Comparison of ENCODE assay signal across 8 cellular contexts in genomic region chr6:153947817-153948447, GRCh38.
DNase-seq lines count a peak whose midpoint lies in the region; ATAC-seq and TF ChIP-seq lines count a peak whose summit lies in the region.

No MANE protein-coding gene starts in this region.

- no peaks in the 10 kb centered on the region for H3K9me3 Mint-ChIP-seq in brain

- no peaks in the 10 kb centered on the region for H3K27me3 Mint-ChIP-seq in brain
- H3K27me3 Mint-ChIP-seq in T-helper 17 cell: peaks cover 4% of the 10 kb centered on the region

- H3K27me3 ChIP-seq in lower lobe of right lung (ENCODE audit: low read depth): no peaks in the 10 kb centered on the region

- no peak overlapping the region for H3K4me3 Mint-ChIP-seq in brain
- no peak overlapping the region for H3K4me3 Mint-ChIP-seq in T-helper 17 cell

- TF ChIP-seq CTCF in LNCaP clone FGC (IDR thresholded peaks at IDR 0.05; ENCODE audit: control insufficient read depth, extremely low read depth, insufficient read depth) (peak; percentile 94), brain (conservative IDR thresholded peaks at IDR 0.05) (peak; percentile 73 to 90), lower lobe of right lung (IDR thresholded peaks at IDR 0.05) (peak; percentile 90)

- H3K27ac Mint-ChIP-seq in brain (peak overlapping the region in 1 of 5 experiments; percentile 6), T-helper 17 cell (no peak overlapping the region)

- no peaks in the 10 kb centered on the region for H3K36me3 Mint-ChIP-seq in brain
- no peaks in the 10 kb centered on the region for H3K36me3 Mint-ChIP-seq in T-helper 17 cell (ENCODE audit: low read depth)

- H3K36me3 ChIP-seq in lower lobe of right lung: no peaks in the 10 kb centered on the region

- H3K27ac ChIP-seq in lower lobe of right lung: no peak overlapping the region

- peak; percentile 70 for ATAC-seq in GM19043 (IDR thresholded peaks at IDR 0.05; ENCODE audit: low read depth, unreplicated experiment)
- ATAC-seq in lower lobe of right lung: peak in 1 of 2 donors; percentile 54
- no peak for ATAC-seq in T-helper 17 cell
- ATAC-seq in HG02759 (IDR thresholded peaks at IDR 0.05; ENCODE audit: unreplicated experiment): no peak

- intact Hi-C loops in lower lobe of right lung (cut with DNase I): no loop called here

- H3K9me3 ChIP-seq in lower lobe of right lung: no peaks in the 10 kb centered on the region
- H3K9me3 ChIP-seq in T-helper 17 cell (ENCODE audit: control insufficient read depth, low read length, poor library complexity, severe bottlenecking): no peaks in the 10 kb centered on the region

- H3K4me1 ChIP-seq in lower lobe of right lung: no peaks in the 10 kb centered on the region

- H3K4me3 ChIP-seq in LNCaP clone FGC (ENCODE audit: low read depth, low read length) (no peak overlapping the region), lower lobe of right lung (no peak overlapping the region)

- H3K4me1 Mint-ChIP-seq in brain (peaks cover 14% of the 10 kb centered on the region), T-helper 17 cell (no peaks in the 10 kb centered on the region)

- peak; percentile 7 for DNase-seq in DMS53 treated with DMSO at 0.1 percent for 48 hours (lab: John Stamatoyannopoulos, UW; ENCODE audit: unreplicated experiment)
- peak; percentile 7 for DNase-seq in LNCaP clone FGC (ENCODE audit: low read depth)
- DNase-seq in lower lobe of right lung: no peak
- no peak for DNase-seq in activated gamma-delta T cell treated with Interleukin-2 at 50 U/mL for 16 hours
- DNase-seq in T-helper 17 cell: no peak

Comparison
In these comparisons a context has a peak if more than half of its experiments do, and no peak if none do; other contexts are left out.
1. DNase-seq: peak in DMS53 treated with DMSO at 0.1 percent for 48 hours (single experiment) and LNCaP clone FGC (single experiment); none in lower lobe of right lung (single experiment), activated gamma-delta T cell treated with Interleukin-2 at 50 U/mL for 16 hours (single experiment) and T-helper 17 cell (0 of 3).
2. Peak in every context shown above with its lines, with median percentiles within 50 percentile points of each other: CTCF ChIP-seq.